In the genomic region with DNA sequence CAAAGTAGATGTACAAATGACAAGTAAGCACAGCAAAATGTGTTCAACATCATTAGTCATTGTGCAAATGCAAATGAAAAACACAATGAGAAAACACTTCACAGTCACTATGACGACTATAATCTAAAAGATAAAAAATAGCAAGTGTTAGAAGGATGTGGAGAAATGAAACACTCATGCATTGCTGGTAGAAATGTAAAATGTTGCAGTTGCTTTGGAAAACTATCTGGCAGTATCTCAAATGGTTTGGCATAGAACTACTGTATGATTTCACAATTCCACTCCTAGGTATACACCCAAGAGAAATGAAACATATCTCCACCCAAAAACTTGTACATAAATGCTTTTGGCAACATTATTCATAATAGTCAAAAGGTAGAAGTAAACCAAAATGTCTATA, we compare ENCODE assay signal across 22 cellular contexts.
DNase-seq lines count a peak whose midpoint lies in the region; ATAC-seq and TF ChIP-seq lines count a peak whose summit lies in the region.
"Had no signal": no experiment of that assay in that cellular context is flagged by ENCODE, and none has a peak within 500 bp of the region (broad histone marks: within the 10 kb centered on the region; RNA-seq: fewer than 3 reads in every experiment).

No MANE protein-coding gene starts in this region.

- ATAC-seq in GM19035 (IDR thresholded peaks at IDR 0.05; ENCODE audit: unreplicated experiment) = no peak
- ATAC-seq: GM12878 had no signal

- H3K9me3 Mint-ChIP-seq in MCF 10A (ENCODE audit: unreplicated experiment) = no peaks in the 10 kb centered on the region
- H3K9me3 Mint-ChIP-seq: CD14-positive monocyte; CD4-positive, alpha-beta T cell had no signal

- H3K4me3 ChIP-seq in breast epithelium (no peak overlapping the region), fibroblast of lung (replicated peaks in 1 of 4; ENCODE audit: control extremely low read depth in 1 of 4, insufficient read depth in 1 of 4, low read depth in 3 of 4, low read length in 4 of 4) (no peak overlapping the region)
- H3K4me3 ChIP-seq: BLaER1 treated with 17β-estradiol and CSF1 and Interleukin-3, amounts not matched to agents 10 nM and 100 nM; GM12878; GM23248 had no signal

- H3K9ac ChIP-seq in fibroblast of lung (ENCODE audit: insufficient read depth, low read length) = no peak overlapping the region
- H3K9ac ChIP-seq: BLaER1 treated with 17β-estradiol and CSF1 and Interleukin-3, amounts not matched to agents 10 nM and 100 nM; GM23248 had no signal

- H3K36me3 Mint-ChIP-seq in MCF 10A (ENCODE audit: insufficient read depth, unreplicated experiment) = no peaks in the 10 kb centered on the region
- H3K36me3 Mint-ChIP-seq: CD14-positive monocyte; CD8-positive, alpha-beta memory T cell had no signal

- H3K36me3 ChIP-seq in breast epithelium (no peaks in the 10 kb centered on the region), fibroblast of lung (ENCODE audit: control insufficient read depth, insufficient read depth, low read length) (no peaks in the 10 kb centered on the region)
- H3K36me3 ChIP-seq: BE2C; BLaER1 treated with 17β-estradiol and CSF1 and Interleukin-3, amounts not matched to agents 10 nM and 100 nM had no signal

- TF ChIP-seq POLR2A in breast epithelium (IDR thresholded peaks at IDR 0.05) = no peak

- POLR2A ChIA-PET in MCF 10A (lab: Yijun Ruan, JAX) = no interaction called here

- H3K27me3 Mint-ChIP-seq in MCF 10A (ENCODE audit: insufficient read depth, unreplicated experiment) = no peaks in the 10 kb centered on the region
- H3K27me3 Mint-ChIP-seq: CD4-positive, alpha-beta T cell; CD8-positive, alpha-beta memory T cell had no signal

- H3K4me3 Mint-ChIP-seq in MCF 10A (ENCODE audit: unreplicated experiment) = no peak overlapping the region
- H3K4me3 Mint-ChIP-seq: CD14-positive monocyte; CD4-positive, alpha-beta T cell; CD8-positive, alpha-beta memory T cell had no signal

- H3K27me3 ChIP-seq in breast epithelium (no peaks in the 10 kb centered on the region), fibroblast of lung (ENCODE audit: control insufficient read depth, insufficient read depth, low read length) (no peaks in the 10 kb centered on the region)
- H3K27me3 ChIP-seq: BE2C; BLaER1 treated with 17β-estradiol and CSF1 and Interleukin-3, amounts not matched to agents 10 nM and 100 nM had no signal

- CTCF ChIA-PET in MCF 10A (lab: Yijun Ruan, JAX) = interaction anchor here (0.7 to 0.8 kb wide), 2 partner anchors 14 to 411 kb away, joined by 4 to 6 read pairs; no protein-coding TSS in a partner anchor

- no peaks in the 10 kb centered on the region for H3K79me2 ChIP-seq in fibroblast of lung (ENCODE audit: control insufficient read depth, insufficient read depth, low read length)

- intact Hi-C loops in MCF 10A (cut with micrococcal nuclease) = no loop called here
- intact Hi-C loops in breast epithelium (cut with DNase I; ENCODE audit: low total_unique reads) = no loop called here
- intact Hi-C loops in posterior cingulate gyrus (cut with DNase I) = no loop called here

- no TSS peak for BruUV-seq in MCF 10A (replicated peaks; lab: Mats Ljungman, UMichigan)

- no peaks in the 10 kb centered on the region for H4K20me1 ChIP-seq in fibroblast of lung (ENCODE audit: control insufficient read depth, extremely low read depth, insufficient read depth, low read length)
- H4K20me1 ChIP-seq: BLaER1 treated with 17β-estradiol and CSF1 and Interleukin-3, amounts not matched to agents 10 nM and 100 nM had no signal

- no peaks in the 10 kb centered on the region for H3K4me1 ChIP-seq in breast epithelium
- H3K4me1 ChIP-seq in fibroblast of lung (ENCODE audit: control insufficient read depth, extremely low read depth, insufficient read depth, low read length) = no peaks in the 10 kb centered on the region
- H3K4me1 ChIP-seq: BE2C; BLaER1 treated with 17β-estradiol and CSF1 and Interleukin-3, amounts not matched to agents 10 nM and 100 nM had no signal

- peaks cover 6% of the 10 kb centered on the region for H3K4me1 Mint-ChIP-seq in MCF 10A (ENCODE audit: insufficient read depth, unreplicated experiment)
- H3K4me1 Mint-ChIP-seq: CD14-positive monocyte; CD8-positive, alpha-beta memory T cell had no signal

- no peak overlapping the region for H2AFZ ChIP-seq in fibroblast of lung (ENCODE audit: low read length)
- H2AFZ ChIP-seq: GM23248 had no signal

- H3K27ac ChIP-seq in breast epithelium (no peak overlapping the region), fibroblast of lung (ENCODE audit: insufficient read depth, low read length) (no peak overlapping the region)
- H3K27ac ChIP-seq: 22Rv1; BLaER1 treated with 17β-estradiol and CSF1 and Interleukin-3, amounts not matched to agents 10 nM and 100 nM; GM23248 had no signal

- DNase-seq in MCF 10A (ENCODE audit: unreplicated experiment) = peak; percentile 5
- no peak for DNase-seq in breast epithelium (ENCODE audit: low spot score in 2 of 2)
- DNase-seq in amniotic epithelial cell (ENCODE audit: low read depth) = peak; percentile 39
- DNase-seq in fibroblast of lung (ENCODE audit: low read depth in 2 of 2) = peak; percentile 6 to 13
- peak; percentile 24 for DNase-seq in superior temporal gyrus (ENCODE audit: extremely low spot score)
- no peak for DNase-seq in retina
- DNase-seq in posterior cingulate gyrus = no peak
- DNase-seq: BE2C; CD4-positive, alpha-beta T cell; CD8-positive, alpha-beta memory T cell; DMS 273 treated with DMSO at 0.1 percent for 48 hours; DMS79; EL; GDM1; GM23248; H7; HCEC 1CT had no signal

- no peak overlapping the region for H3K4me2 ChIP-seq in fibroblast of lung (ENCODE audit: extremely low read depth, insufficient read depth, low read length)
- H3K4me2 ChIP-seq: BLaER1 treated with 17β-estradiol and CSF1 and Interleukin-3, amounts not matched to agents 10 nM and 100 nM had no signal

- H3K9me3 ChIP-seq in breast epithelium = no peaks in the 10 kb centered on the region
- no peaks in the 10 kb centered on the region for H3K9me3 ChIP-seq in fibroblast of lung (ENCODE audit: control insufficient read depth, insufficient read depth, low read depth, low read length)
- H3K9me3 ChIP-seq: BE2C; BLaER1 treated with 17β-estradiol and CSF1 and Interleukin-3, amounts not matched to agents 10 nM and 100 nM had no signal

- no peak overlapping the region for H3K27ac Mint-ChIP-seq in MCF 10A (ENCODE audit: low read depth, unreplicated experiment)
- H3K27ac Mint-ChIP-seq: CD14-positive monocyte; CD4-positive, alpha-beta T cell; CD8-positive, alpha-beta memory T cell had no signal

- TF ChIP-seq CTCF in MCF 10A (IDR thresholded peaks at IDR 0.05; ENCODE audit: unreplicated experiment) (no peak), breast epithelium (IDR thresholded peaks at IDR 0.05) (no peak), fibroblast of lung (conservative IDR thresholded peaks at IDR 0.05 in 1 of 2, IDR thresholded peaks at IDR 0.05 in 1 of 2; ENCODE audit: low read depth in 1 of 2, low read length in 2 of 2) (no peak)

Comparison
In these comparisons a context has a peak if more than half of its experiments do, and no peak if none do; other contexts are left out.
1. DNase-seq: peak in MCF 10A (single experiment), amniotic epithelial cell (single experiment), fibroblast of lung (2 of 2) and superior temporal gyrus (single experiment); none in breast epithelium (0 of 2), retina (single experiment) and posterior cingulate gyrus (0 of 10).